15 cellular contexts compared by ENCODE assay signal in genomic region chr9:8751531-8751930, GRCh38.
"Had no signal": no experiment of that assay in that cellular context is flagged by ENCODE, and none has a peak within 500 bp of the region (broad histone marks: within the 10 kb centered on the region; RNA-seq: fewer than 3 reads in every experiment).

No MANE protein-coding gene starts in this region.

- H2AFZ ChIP-seq: parathyroid adenoma had no signal

- H3K36me3 ChIP-seq: lower lobe of right lung, thoracic aorta had no signal

- H3K27ac ChIP-seq: foreskin keratinocyte, lower lobe of right lung, parathyroid adenoma had no signal

- H3K4me2 ChIP-seq: SK-N-SH had no signal

- H3K27me3 ChIP-seq: foreskin keratinocyte had no signal

- H3K4me1 ChIP-seq: foreskin keratinocyte, lower lobe of right lung, parathyroid adenoma had no signal

- H3K79me2 ChIP-seq: parathyroid adenoma had no signal

- DNase-seq: activated B cell treated with CpG ODN at 0.5 μM for 24 hours; activated CD4-positive, alpha-beta T cell treated with anti-CD3 and anti-CD28 coated beads for 4 hours; activated CD8-positive, alpha-beta T cell treated with anti-CD3 and anti-CD28 coated beads for 36 hours; activated naive CD4-positive, alpha-beta T cell treated with anti-CD3 and anti-CD28 coated beads for 36 hours; activated T-cell treated with anti-CD3 and anti-CD28 coated beads, Interleukin-2, amount 50 U/mL, for 24 hours; anterior cingulate cortex; effector memory CD8-positive, alpha-beta T cell; foreskin keratinocyte; hippocampal formation; lower lobe of right lung; SK-N-SH; stimulated activated CD4-positive, alpha-beta T cell treated with anti-CD3 and anti-CD28 coated beads, Interleukin-4, amount 100 ng/mL, for 24 hours; T-cell had no signal

- H3K4me3 ChIP-seq: lower lobe of right lung, thoracic aorta had no signal

- H3K9me3 ChIP-seq: lower lobe of right lung, SK-N-SH, thoracic aorta had no signal

- H3K9ac ChIP-seq: parathyroid adenoma, SK-N-SH had no signal
